19 cellular contexts compared by ENCODE assay signal in the genomic region with DNA sequence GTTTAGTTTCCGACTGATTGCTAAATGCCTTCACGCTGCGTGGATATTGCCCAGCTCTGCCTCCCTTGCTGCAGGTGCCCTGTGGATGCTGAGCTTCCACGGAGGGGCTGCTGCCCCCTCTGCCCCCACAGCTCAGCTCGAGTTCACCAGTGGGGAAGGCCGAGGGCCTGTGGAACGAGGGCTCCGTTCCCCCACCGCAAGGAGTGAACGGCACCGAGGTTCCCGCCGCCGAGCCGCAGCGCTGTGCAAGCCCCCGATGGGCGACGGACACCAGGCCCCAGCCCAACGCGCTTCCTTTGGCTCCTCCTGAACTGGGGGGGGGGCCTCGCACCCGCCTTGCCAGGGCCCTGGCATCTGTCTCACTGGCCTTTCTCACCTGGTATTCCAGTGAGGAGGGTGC. TPM values are rescaled to one million over a fixed set of nuclear protein-coding genes. Genes with fewer than 3 reads are reported as not detected.
"Had no signal": no experiment of that assay in that cellular context is flagged by ENCODE, and none has a peak within 500 bp of the region (broad histone marks: within the 10 kb centered on the region; RNA-seq: fewer than 3 reads in every experiment).

No MANE protein-coding gene starts in this region.

- H3K27me3 Mint-ChIP-seq: stimulated activated memory B cell treated with anti-CD40 and anti-IgM and Interleukin-4, amounts not matched to agents 10 μg/mL and 1 μg/mL and 100 μg/mL, for 72 hours had no signal

- H3K27ac ChIP-seq: colonic mucosa, foreskin keratinocyte, ovary, SJCRH30, thoracic aorta, upper lobe of left lung had no signal

- H3K27me3 ChIP-seq: body of pancreas, colonic mucosa, foreskin keratinocyte, ovary, SJCRH30, upper lobe of left lung had no signal

- H3K36me3 ChIP-seq: colonic mucosa, ovary, SJCRH30, thoracic aorta, upper lobe of left lung had no signal

- H3K27ac Mint-ChIP-seq: activated naive CD4-positive, alpha-beta T cell treated with anti-CD3 and anti-CD28 coated beads, Interleukin-2, amount 50 U/mL, for 72 hours had no signal

- H3K4me3 ChIP-seq: colonic mucosa, ovary, SJCRH30, smooth muscle cell, upper lobe of left lung had no signal

- H3K9me3 Mint-ChIP-seq: stimulated activated memory B cell treated with anti-CD40 and anti-IgM and Interleukin-4, amounts not matched to agents 10 μg/mL and 1 μg/mL and 100 μg/mL, for 72 hours had no signal

- H3K36me3 Mint-ChIP-seq: stimulated activated memory B cell treated with anti-CD40 and anti-IgM and Interleukin-4, amounts not matched to agents 10 μg/mL and 1 μg/mL and 100 μg/mL, for 72 hours had no signal

- ATAC-seq: activated CD4-positive, alpha-beta T cell treated with anti-CD3 and anti-CD28 coated beads for 36 hours; activated naive CD4-positive, alpha-beta T cell treated with anti-CD3 and anti-CD28 coated beads, Interleukin-2, amount 50 U/mL, for 72 hours; body of pancreas; foreskin keratinocyte; left colon; sciatic nerve; stimulated activated memory B cell treated with anti-CD40 and anti-IgM and Interleukin-4, amounts not matched to agents 10 μg/mL and 1 μg/mL and 100 μg/mL, for 72 hours had no signal

- DNase-seq: activated CD4-positive, alpha-beta T cell treated with anti-CD3 and anti-CD28 coated beads for 36 hours; activated CD4-positive, alpha-beta T cell treated with anti-CD3 and anti-CD28 coated beads, Interleukin-2, amount 50 U/mL, for 48 hours; activated T-cell treated with anti-CD3 and anti-CD28 coated beads, Interleukin-2, amount 50 U/mL, for 1 hour; colonic mucosa; foreskin keratinocyte; hippocampal formation; left colon; midbrain; ovary; SJCRH30; stimulated activated CD4-positive, alpha-beta T cell treated with anti-CD3 and anti-CD28 coated beads, Interleukin-4, amount 100 ng/mL, for 4 hours had no signal

- H3K4me1 ChIP-seq: foreskin keratinocyte had no signal

- H3K9me3 ChIP-seq: body of pancreas, colonic mucosa, ovary, SJCRH30, thoracic aorta, upper lobe of left lung had no signal

RNA-seq across cellular contexts. Expression of gene DLL1, which starts 17.7 kb away (rescaled TPM):
- total RNA-seq: T-helper 2 cell treated with Interferon-gamma antibody and Interleukin-4, amounts not matched to agents 100 ng/mL and 5 ng/mL, for 36 hours had no signal
